In genomic region chr12:111124183-111124582, GRCh38 we compare ENCODE assay signal across 26 cellular contexts.
"Had no signal": no experiment of that assay in that cellular context is flagged by ENCODE, and none has a peak within 500 bp of the region (broad histone marks: within the 10 kb centered on the region; RNA-seq: fewer than 3 reads in every experiment).

No MANE protein-coding gene starts in this region.

- H3K4me1 ChIP-seq: colonic mucosa, esophagus squamous epithelium, lower lobe of right lung had no signal

- H3K4me3 ChIP-seq: colonic mucosa, esophagus squamous epithelium, gastrocnemius medialis, heart right ventricle, left lung, lower lobe of right lung had no signal

- H3K4me3 Mint-ChIP-seq: dendritic cell treated with granulocyte-macrophage colony-stimulating factor and Interleukin-4, amounts not matched to agents 40 ng/mL and 50 ng/mL, for 4 days; effector memory CD8-positive, alpha-beta T cell; endodermal cell had no signal

- H3K27me3 ChIP-seq: colonic mucosa, gastrocnemius medialis had no signal

- H3K9me3 ChIP-seq: colonic mucosa, esophagus squamous epithelium, gastrocnemius medialis, left lung, lower lobe of right lung had no signal

- H3K27me3 Mint-ChIP-seq: dendritic cell treated with granulocyte-macrophage colony-stimulating factor and Interleukin-4, amounts not matched to agents 40 ng/mL and 50 ng/mL, for 4 days had no signal

- FAIRE-seq: endometrium, islet of Langerhans, keratinocyte had no signal

- DNase-seq: colonic mucosa; cortex of kidney; effector CD8-positive, alpha-beta T cell; effector memory CD8-positive, alpha-beta T cell; endodermal cell; erythroblast; esophagus squamous epithelium; foreskin fibroblast; foreskin melanocyte; gastrocnemius medialis; glutamatergic neuron; head of caudate nucleus; heart right ventricle; hippocampal formation; left cardiac atrium; left lung; left ventricle myocardium superior; lower lobe of right lung; mesenchymal stem cell; midbrain had no signal

- H3K9me3 Mint-ChIP-seq: dendritic cell treated with granulocyte-macrophage colony-stimulating factor and Interleukin-4, amounts not matched to agents 40 ng/mL and 50 ng/mL, for 4 days; effector memory CD8-positive, alpha-beta T cell; endodermal cell had no signal

- H3K36me3 ChIP-seq: colonic mucosa, esophagus squamous epithelium, gastrocnemius medialis, heart right ventricle, left lung, lower lobe of right lung had no signal

- H3K27ac Mint-ChIP-seq: effector memory CD8-positive, alpha-beta T cell; endodermal cell had no signal

- H3K27ac ChIP-seq: colonic mucosa, epithelial cell of prostate, esophagus squamous epithelium, gastrocnemius medialis, heart right ventricle, left lung, lower lobe of right lung had no signal

- ATAC-seq: effector memory CD8-positive, alpha-beta T cell; esophagus mucosa; gastrocnemius medialis; heart right ventricle; left cardiac atrium; left lung; left ventricle myocardium superior; lower lobe of right lung had no signal
